In the genomic region with DNA sequence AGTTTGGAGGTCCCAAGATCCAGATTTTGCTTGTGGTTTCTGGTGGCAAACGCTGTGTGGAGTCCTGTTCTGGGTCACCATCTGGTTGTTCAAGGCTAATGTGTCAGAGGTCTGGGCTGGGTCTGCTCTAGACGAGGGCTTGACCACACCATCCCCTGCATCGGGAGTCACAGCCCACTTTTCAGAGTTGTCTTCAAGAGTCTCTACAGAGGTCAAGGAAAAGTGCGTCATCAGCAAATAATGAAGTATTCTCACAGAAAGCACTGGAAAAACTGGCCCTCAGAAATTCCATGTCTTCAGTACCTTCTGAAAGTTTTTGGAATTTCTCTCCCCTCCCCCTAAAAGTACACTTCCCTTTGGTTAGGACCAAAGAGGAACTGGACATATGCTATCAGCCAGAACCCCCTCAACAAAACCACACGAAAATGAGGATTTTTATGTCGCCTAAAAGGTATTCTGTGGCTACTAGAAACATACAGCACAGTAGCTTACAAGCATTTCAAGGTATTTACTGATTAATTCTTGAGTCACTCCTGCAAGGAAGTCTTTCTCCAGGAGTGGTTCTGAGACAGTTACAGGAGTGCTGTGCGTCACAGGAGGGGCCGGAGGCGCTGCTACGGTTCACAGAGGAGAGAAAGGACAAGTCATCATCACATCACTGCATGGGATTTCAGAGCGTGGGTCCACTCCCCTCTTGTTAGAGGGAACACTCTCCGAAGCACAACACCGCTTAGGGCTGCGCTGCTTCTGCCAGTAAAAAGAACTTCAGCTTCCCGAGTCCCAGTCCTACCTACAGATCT, we compare ENCODE assay signal across 11 cellular contexts. TPM values are rescaled to one million over a fixed set of nuclear protein-coding genes. Genes with fewer than 3 reads are reported as not detected.
DNase-seq lines count a peak whose midpoint lies in the region; ATAC-seq, FAIRE-seq and TF ChIP-seq lines count a peak whose summit lies in the region.
"Had no signal": no experiment of that assay in that cellular context is flagged by ENCODE, and none has a peak within 500 bp of the region (broad histone marks: within the 10 kb centered on the region; RNA-seq: fewer than 3 reads in every experiment).

No MANE protein-coding gene starts in this region.

- CTCF ChIA-PET in Calu3 (lab: Charles Lee) = no interaction called here

- intact Hi-C loops in Calu3 (cut with micrococcal nuclease; ENCODE audit: unreplicated experiment) = no loop called here

- H3K27me3 Mint-ChIP-seq in stimulated activated naive CD8-positive, alpha-beta T cell treated with anti-CD3 and anti-CD28 coated beads, Interleukin-15, amount 100 ng/mL, for 72 hours = no peaks in the 10 kb centered on the region
- no peaks in the 10 kb centered on the region for H3K27me3 Mint-ChIP-seq in Calu3 (ENCODE audit: unreplicated experiment)

- no TSS peak for BruUV-seq in Calu3 (replicated peaks; lab: Mats Ljungman, UMichigan)

- FAIRE-seq in urothelium cell line (lab: Jason Lieb, UNC) = no peak

- peaks cover 23% of the 10 kb centered on the region for H3K4me1 ChIP-seq in RWPE2 (ENCODE audit: insufficient read depth, poor library complexity, severe bottlenecking)
- H3K4me1 ChIP-seq in fibroblast of lung (ENCODE audit: control insufficient read depth, extremely low read depth, insufficient read depth, low read length) = no peaks in the 10 kb centered on the region
- H3K4me1 ChIP-seq: suprapubic skin had no signal

- no peak for ATAC-seq in activated naive CD4-positive, alpha-beta T cell treated with anti-CD3 and anti-CD28 coated beads, Interleukin-2, amount 50 U/mL, for 72 hours
- peak; percentile 98 for ATAC-seq in RWPE2 (ENCODE audit: low read depth)
- ATAC-seq in stimulated activated naive CD8-positive, alpha-beta T cell treated with anti-CD3 and anti-CD28 coated beads, Interleukin-15, amount 100 ng/mL, for 72 hours = no peak
- ATAC-seq: heart right ventricle had no signal

- peaks cover 0 to 27% of the 10 kb centered on the region in 2 donors for H3K36me3 Mint-ChIP-seq in activated naive CD4-positive, alpha-beta T cell treated with anti-CD3 and anti-CD28 coated beads, Interleukin-2, amount 50 U/mL, for 72 hours
- H3K36me3 Mint-ChIP-seq in Calu3 (ENCODE audit: insufficient read depth, unreplicated experiment) = peaks cover 51% of the 10 kb centered on the region

- H3K27me3 ChIP-seq in RWPE2 (ENCODE audit: insufficient read depth, poor library complexity, severe bottlenecking) (no peaks in the 10 kb centered on the region), fibroblast of lung (ENCODE audit: control insufficient read depth, insufficient read depth, low read length) (no peaks in the 10 kb centered on the region)
- H3K27me3 ChIP-seq: heart right ventricle, suprapubic skin had no signal

- H3K9me3 ChIP-seq in RWPE2 (ENCODE audit: severe bottlenecking) = no peaks in the 10 kb centered on the region
- no peaks in the 10 kb centered on the region for H3K9me3 ChIP-seq in fibroblast of lung (ENCODE audit: control insufficient read depth, insufficient read depth, low read depth, low read length)
- H3K9me3 ChIP-seq: heart right ventricle, suprapubic skin had no signal

- no peaks in the 10 kb centered on the region for H3K79me2 ChIP-seq in fibroblast of lung (ENCODE audit: control insufficient read depth, insufficient read depth, low read length)

- peak overlapping the region; percentile 17 to 95 for H3K27ac Mint-ChIP-seq in activated naive CD4-positive, alpha-beta T cell treated with anti-CD3 and anti-CD28 coated beads, Interleukin-2, amount 50 U/mL, for 72 hours
- H3K27ac Mint-ChIP-seq in stimulated activated naive CD8-positive, alpha-beta T cell treated with anti-CD3 and anti-CD28 coated beads, Interleukin-15, amount 100 ng/mL, for 72 hours = peak overlapping the region; percentile 63 to 80
- no peak overlapping the region for H3K27ac Mint-ChIP-seq in Calu3 (ENCODE audit: unreplicated experiment)

- no peak overlapping the region for H3K4me2 ChIP-seq in fibroblast of lung (ENCODE audit: extremely low read depth, insufficient read depth, low read length)

- no peaks in the 10 kb centered on the region for H4K20me1 ChIP-seq in fibroblast of lung (ENCODE audit: control insufficient read depth, extremely low read depth, insufficient read depth, low read length)

- H3K9me3 Mint-ChIP-seq in activated naive CD4-positive, alpha-beta T cell treated with anti-CD3 and anti-CD28 coated beads, Interleukin-2, amount 50 U/mL, for 72 hours = no peaks in the 10 kb centered on the region
- H3K9me3 Mint-ChIP-seq in stimulated activated naive CD8-positive, alpha-beta T cell treated with anti-CD3 and anti-CD28 coated beads, Interleukin-15, amount 100 ng/mL, for 72 hours = no peaks in the 10 kb centered on the region
- no peaks in the 10 kb centered on the region for H3K9me3 Mint-ChIP-seq in Calu3 (ENCODE audit: low read depth, unreplicated experiment)

- H3K27ac ChIP-seq in RWPE2 (ENCODE audit: poor library complexity, severe bottlenecking) (peak overlapping the region; percentile 91), fibroblast of lung (ENCODE audit: insufficient read depth, low read length) (no peak overlapping the region)
- H3K27ac ChIP-seq: suprapubic skin had no signal

- no peak for DNase-seq in activated naive CD4-positive, alpha-beta T cell treated with anti-CD3 and anti-CD28 coated beads, Interleukin-2, amount 50 U/mL, for 72 hours (ENCODE audit: low spot score in 2 of 2)
- DNase-seq in activated naive CD4-positive, alpha-beta T cell treated with anti-CD3 and anti-CD28 coated beads, Interleukin-2, amount 50 U/mL, for 16 hours = no peak
- DNase-seq in RWPE2 (ENCODE audit: low spot score) = peak; percentile 97
- peak; percentile 31 to 96 for DNase-seq in fibroblast of lung (ENCODE audit: low read depth in 2 of 2)
- no peak for DNase-seq in stimulated activated naive CD8-positive, alpha-beta T cell treated with anti-CD3 and anti-CD28 coated beads, Interleukin-15, amount 100 ng/mL, for 72 hours
- DNase-seq in OCI-M2 (lab: John Stamatoyannopoulos, UW; ENCODE audit: unreplicated experiment) = no peak
- DNase-seq in Calu3 = no peak
- DNase-seq in urothelium cell line (ENCODE audit: low spot score) = no peak
- DNase-seq: activated CD8-positive, alpha-beta memory T cell treated with anti-CD3 and anti-CD28 coated beads, Interleukin-2, amount 50 U/mL, for 4 hours; heart right ventricle had no signal

- no peak overlapping the region for H3K9ac ChIP-seq in fibroblast of lung (ENCODE audit: insufficient read depth, low read length)

- H3K4me1 Mint-ChIP-seq in stimulated activated naive CD8-positive, alpha-beta T cell treated with anti-CD3 and anti-CD28 coated beads, Interleukin-15, amount 100 ng/mL, for 72 hours = peaks cover 34% of the 10 kb centered on the region
- peaks cover 8% of the 10 kb centered on the region for H3K4me1 Mint-ChIP-seq in Calu3 (ENCODE audit: low read depth, unreplicated experiment)

- peaks cover 97% of the 10 kb centered on the region for H3K36me3 ChIP-seq in RWPE2 (ENCODE audit: low read depth)
- H3K36me3 ChIP-seq in fibroblast of lung (ENCODE audit: control insufficient read depth, insufficient read depth, low read length) = peaks cover 8% of the 10 kb centered on the region

- no peak overlapping the region for H3K4me3 ChIP-seq in RWPE2 (ENCODE audit: severe bottlenecking)
- no peak overlapping the region for H3K4me3 ChIP-seq in fibroblast of lung (replicated peaks in 1 of 4; ENCODE audit: control extremely low read depth in 1 of 4, insufficient read depth in 1 of 4, low read depth in 3 of 4, low read length in 4 of 4)
- H3K4me3 ChIP-seq: heart right ventricle, suprapubic skin had no signal

- no peak overlapping the region for H3K4me3 Mint-ChIP-seq in stimulated activated naive CD8-positive, alpha-beta T cell treated with anti-CD3 and anti-CD28 coated beads, Interleukin-15, amount 100 ng/mL, for 72 hours
- no peak overlapping the region for H3K4me3 Mint-ChIP-seq in Calu3 (ENCODE audit: low read depth, unreplicated experiment)

- H2AFZ ChIP-seq in fibroblast of lung (ENCODE audit: low read length) = no peak overlapping the region

- no peak for TF ChIP-seq CTCF in RWPE2 (IDR thresholded peaks at IDR 0.05; ENCODE audit: poor library complexity, severe bottlenecking)
- TF ChIP-seq CTCF in fibroblast of lung (conservative IDR thresholded peaks at IDR 0.05 in 1 of 2, IDR thresholded peaks at IDR 0.05 in 1 of 2; ENCODE audit: low read depth in 1 of 2, low read length in 2 of 2) = no peak
- no peak for TF ChIP-seq CTCF in Calu3 (IDR thresholded peaks at IDR 0.05; ENCODE audit: unreplicated experiment)

RNA-seq across cellular contexts. Expression of gene RAD52, which starts 35.4 kb away (rescaled TPM):
- total RNA-seq in activated naive CD4-positive, alpha-beta T cell treated with anti-CD3 and anti-CD28 coated beads, Interleukin-2, amount 50 U/mL, for 72 hours = 10 to 100 TPM in 1 of 2 donors, 1 to 10 TPM in 1; 3.1 to 19.0 TPM
- total RNA-seq in fibroblast of lung = 12.6 and 19.2 TPM in 2 replicates
- 7.3 and 9.2 TPM in 2 replicates for polyA plus RNA-seq in fibroblast of lung
- polyA plus RNA-seq in fibroblast of lung (2012) = 4.9 and 5.3 TPM in 2 replicates
- polyA minus RNA-seq in fibroblast of lung (ENCODE audit: low replicate concordance) = 0.63 and 7.3 TPM in 2 replicates
- total RNA-seq in Calu3 (2022) = 22.2 and 27.1 TPM in 2 replicates

Comparison
In these comparisons a context has a peak if more than half of its experiments do, and no peak if none do; other contexts are left out.
1. DNase-seq: peak in RWPE2 (single experiment) and fibroblast of lung (2 of 2); none in activated naive CD4-positive, alpha-beta T cell treated with anti-CD3 and anti-CD28 coated beads, Interleukin-2, amount 50 U/mL, for 72 hours (0 of 2), activated naive CD4-positive, alpha-beta T cell treated with anti-CD3 and anti-CD28 coated beads, Interleukin-2, amount 50 U/mL, for 16 hours (single experiment), stimulated activated naive CD8-positive, alpha-beta T cell treated with anti-CD3 and anti-CD28 coated beads, Interleukin-15, amount 100 ng/mL, for 72 hours (0 of 2), OCI-M2 (single experiment), Calu3 (single experiment) and urothelium cell line (single experiment).